In the genomic region with DNA sequence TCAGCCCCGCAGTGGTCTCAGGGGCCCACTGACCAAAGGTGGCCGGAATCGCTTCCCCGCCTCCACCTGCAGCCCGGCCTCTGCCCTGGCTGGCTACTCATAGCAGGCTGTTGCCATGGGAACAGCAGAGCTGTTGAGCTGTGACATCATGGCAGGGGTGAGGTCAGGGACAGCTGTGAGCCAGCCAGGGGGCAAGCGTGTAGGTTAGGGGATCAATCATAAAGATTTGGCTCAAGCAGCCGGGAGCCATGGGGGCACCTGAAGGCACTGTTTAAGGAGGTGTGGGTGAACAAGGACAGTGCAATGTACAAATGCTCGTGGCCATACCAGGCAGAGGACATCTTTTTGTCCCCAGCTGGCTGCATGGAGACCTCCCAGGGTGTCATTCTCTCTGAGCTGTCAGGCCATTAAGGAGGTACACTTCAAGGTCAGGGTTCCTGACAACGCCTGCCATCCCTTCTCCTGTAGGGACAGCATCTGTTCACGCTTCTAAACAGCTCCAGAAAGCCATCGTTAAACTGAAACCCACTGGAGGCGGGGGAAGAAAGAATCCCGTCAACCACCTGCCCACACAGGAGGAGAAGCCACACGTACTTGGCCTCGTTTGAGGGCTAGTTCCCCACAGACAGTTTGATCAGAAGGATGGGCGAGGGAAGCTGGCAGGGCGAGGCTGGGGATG, we compare ENCODE assay signal across 1 cellular context.
TF ChIP-seq lines count a peak whose summit lies in the region.

A gene with protein sequence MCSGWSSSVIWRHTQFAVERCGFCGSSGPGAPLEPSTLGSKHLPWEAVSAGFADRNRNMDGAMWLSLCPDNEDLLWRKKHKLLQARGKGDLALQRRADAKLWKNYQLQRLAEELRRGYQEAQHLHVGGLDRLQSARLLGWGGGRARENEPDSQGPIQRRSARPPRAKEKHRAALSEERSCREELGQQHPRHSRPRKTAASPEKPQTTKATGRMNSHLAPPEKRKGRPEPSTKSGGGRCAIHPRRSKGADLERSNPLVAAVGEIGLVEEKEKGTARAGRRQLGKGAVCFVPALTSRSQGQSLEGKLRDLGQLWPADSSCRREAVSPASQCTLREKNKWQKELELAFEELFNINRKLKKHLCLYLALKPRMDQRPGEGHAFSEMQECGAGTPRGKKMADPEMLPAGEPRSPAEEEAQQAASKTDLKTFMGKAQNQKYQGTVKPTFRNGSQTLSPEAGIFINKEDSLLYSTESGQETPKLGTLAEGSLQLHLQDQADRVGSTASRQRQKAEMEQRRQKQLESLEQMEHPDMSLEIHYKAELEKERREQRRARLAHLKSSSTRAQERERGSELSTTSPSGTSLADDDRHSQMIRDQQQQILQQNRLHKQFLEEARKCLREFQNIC (minus strand): TSS at position 101 of the 679 bp plus-strand sequence. CDS start 1,373 bp downstream, outside the sequence.

TF ChIP-seq in WTC11, 78 proteins besides CTCF, POLR2A, EP300 and RAD21 (continued from another document):
- TF ChIP-seq, protein P1, sequence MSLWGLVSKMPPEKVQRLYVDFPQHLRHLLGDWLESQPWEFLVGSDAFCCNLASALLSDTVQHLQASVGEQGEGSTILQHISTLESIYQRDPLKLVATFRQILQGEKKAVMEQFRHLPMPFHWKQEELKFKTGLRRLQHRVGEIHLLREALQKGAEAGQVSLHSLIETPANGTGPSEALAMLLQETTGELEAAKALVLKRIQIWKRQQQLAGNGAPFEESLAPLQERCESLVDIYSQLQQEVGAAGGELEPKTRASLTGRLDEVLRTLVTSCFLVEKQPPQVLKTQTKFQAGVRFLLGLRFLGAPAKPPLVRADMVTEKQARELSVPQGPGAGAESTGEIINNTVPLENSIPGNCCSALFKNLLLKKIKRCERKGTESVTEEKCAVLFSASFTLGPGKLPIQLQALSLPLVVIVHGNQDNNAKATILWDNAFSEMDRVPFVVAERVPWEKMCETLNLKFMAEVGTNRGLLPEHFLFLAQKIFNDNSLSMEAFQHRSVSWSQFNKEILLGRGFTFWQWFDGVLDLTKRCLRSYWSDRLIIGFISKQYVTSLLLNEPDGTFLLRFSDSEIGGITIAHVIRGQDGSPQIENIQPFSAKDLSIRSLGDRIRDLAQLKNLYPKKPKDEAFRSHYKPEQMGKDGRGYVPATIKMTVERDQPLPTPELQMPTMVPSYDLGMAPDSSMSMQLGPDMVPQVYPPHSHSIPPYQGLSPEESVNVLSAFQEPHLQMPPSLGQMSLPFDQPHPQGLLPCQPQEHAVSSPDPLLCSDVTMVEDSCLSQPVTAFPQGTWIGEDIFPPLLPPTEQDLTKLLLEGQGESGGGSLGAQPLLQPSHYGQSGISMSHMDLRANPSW (CRISPR knock-in tag; conservative IDR thresholded peaks at IDR 0.05; ENCODE audit: low read depth), result no peak
- TF ChIP-seq, protein P2, sequence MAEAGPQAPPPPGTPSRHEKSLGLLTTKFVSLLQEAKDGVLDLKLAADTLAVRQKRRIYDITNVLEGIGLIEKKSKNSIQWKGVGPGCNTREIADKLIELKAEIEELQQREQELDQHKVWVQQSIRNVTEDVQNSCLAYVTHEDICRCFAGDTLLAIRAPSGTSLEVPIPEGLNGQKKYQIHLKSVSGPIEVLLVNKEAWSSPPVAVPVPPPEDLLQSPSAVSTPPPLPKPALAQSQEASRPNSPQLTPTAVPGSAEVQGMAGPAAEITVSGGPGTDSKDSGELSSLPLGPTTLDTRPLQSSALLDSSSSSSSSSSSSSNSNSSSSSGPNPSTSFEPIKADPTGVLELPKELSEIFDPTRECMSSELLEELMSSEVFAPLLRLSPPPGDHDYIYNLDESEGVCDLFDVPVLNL (CRISPR knock-in tag; IDR thresholded peaks at IDR 0.05; ENCODE audit: borderline replicate concordance, low read depth), result no peak
- TF ChIP-seq, protein P3, sequence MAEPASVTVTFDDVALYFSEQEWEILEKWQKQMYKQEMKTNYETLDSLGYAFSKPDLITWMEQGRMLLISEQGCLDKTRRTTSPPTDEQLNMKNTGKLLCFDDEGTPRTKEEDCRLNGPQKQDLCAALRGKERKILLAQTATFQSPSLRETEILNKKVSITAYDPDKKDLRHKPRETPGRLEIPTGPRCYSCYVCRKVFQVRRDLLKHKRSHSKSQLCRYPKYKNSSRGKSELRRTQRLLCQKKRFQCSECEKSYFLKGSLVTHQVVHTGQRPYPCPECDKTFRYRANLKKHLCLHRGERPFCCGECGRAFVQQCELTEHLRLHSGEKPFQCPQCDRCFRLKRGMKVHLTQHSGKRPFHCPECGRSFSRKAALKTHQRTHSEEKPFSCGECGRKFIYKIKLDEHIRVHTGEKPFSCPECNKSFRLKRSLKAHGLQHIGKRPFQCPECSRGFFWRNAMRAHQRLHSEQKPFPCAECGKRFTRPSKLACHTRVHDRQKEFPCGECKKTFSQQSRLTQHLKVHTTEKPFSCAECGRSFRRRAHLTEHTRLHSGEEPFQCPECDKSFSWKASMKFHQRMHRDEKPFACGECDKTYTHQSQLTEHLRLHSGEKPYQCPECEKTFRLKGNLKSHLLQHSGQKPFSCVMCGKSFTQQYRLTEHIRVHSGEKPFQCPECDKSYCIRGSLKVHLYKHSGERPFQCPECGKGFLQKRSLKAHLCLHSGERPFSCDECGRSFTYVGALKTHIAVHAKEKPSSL (CRISPR knock-in tag; conservative IDR thresholded peaks at IDR 0.05), result no peak
- TF ChIP-seq EMX1 (CRISPR knock-in tag; IDR thresholded peaks at IDR 0.05), result no peak
- TF ChIP-seq, protein P4, sequence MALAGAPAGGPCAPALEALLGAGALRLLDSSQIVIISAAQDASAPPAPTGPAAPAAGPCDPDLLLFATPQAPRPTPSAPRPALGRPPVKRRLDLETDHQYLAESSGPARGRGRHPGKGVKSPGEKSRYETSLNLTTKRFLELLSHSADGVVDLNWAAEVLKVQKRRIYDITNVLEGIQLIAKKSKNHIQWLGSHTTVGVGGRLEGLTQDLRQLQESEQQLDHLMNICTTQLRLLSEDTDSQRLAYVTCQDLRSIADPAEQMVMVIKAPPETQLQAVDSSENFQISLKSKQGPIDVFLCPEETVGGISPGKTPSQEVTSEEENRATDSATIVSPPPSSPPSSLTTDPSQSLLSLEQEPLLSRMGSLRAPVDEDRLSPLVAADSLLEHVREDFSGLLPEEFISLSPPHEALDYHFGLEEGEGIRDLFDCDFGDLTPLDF (CRISPR knock-in tag; IDR thresholded peaks at IDR 0.05), result no peak
- TF ChIP-seq ATF1 (CRISPR knock-in tag; IDR thresholded peaks at IDR 0.05), result no peak
- TF ChIP-seq, protein P5, sequence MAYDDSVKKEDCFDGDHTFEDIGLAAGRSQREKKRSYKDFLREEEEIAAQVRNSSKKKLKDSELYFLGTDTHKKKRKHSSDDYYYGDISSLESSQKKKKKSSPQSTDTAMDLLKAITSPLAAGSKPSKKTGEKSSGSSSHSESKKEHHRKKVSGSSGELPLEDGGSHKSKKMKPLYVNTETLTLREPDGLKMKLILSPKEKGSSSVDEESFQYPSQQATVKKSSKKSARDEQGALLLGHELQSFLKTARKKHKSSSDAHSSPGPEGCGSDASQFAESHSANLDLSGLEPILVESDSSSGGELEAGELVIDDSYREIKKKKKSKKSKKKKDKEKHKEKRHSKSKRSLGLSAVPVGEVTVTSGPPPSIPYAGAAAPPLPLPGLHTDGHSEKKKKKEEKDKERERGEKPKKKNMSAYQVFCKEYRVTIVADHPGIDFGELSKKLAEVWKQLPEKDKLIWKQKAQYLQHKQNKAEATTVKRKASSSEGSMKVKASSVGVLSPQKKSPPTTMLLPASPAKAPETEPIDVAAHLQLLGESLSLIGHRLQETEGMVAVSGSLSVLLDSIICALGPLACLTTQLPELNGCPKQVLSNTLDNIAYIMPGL (CRISPR knock-in tag; IDR thresholded peaks at IDR 0.05), result no peak
- TF ChIP-seq ZNF232 (CRISPR knock-in tag; IDR thresholded peaks at IDR 0.05), result no peak
- TF ChIP-seq, protein P6, sequence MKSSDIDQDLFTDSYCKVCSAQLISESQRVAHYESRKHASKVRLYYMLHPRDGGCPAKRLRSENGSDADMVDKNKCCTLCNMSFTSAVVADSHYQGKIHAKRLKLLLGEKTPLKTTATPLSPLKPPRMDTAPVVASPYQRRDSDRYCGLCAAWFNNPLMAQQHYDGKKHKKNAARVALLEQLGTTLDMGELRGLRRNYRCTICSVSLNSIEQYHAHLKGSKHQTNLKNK (CRISPR knock-in tag; IDR thresholded peaks at IDR 0.05), result no peak
